ENCODE assay signal across 1 cellular context in the genomic region with DNA sequence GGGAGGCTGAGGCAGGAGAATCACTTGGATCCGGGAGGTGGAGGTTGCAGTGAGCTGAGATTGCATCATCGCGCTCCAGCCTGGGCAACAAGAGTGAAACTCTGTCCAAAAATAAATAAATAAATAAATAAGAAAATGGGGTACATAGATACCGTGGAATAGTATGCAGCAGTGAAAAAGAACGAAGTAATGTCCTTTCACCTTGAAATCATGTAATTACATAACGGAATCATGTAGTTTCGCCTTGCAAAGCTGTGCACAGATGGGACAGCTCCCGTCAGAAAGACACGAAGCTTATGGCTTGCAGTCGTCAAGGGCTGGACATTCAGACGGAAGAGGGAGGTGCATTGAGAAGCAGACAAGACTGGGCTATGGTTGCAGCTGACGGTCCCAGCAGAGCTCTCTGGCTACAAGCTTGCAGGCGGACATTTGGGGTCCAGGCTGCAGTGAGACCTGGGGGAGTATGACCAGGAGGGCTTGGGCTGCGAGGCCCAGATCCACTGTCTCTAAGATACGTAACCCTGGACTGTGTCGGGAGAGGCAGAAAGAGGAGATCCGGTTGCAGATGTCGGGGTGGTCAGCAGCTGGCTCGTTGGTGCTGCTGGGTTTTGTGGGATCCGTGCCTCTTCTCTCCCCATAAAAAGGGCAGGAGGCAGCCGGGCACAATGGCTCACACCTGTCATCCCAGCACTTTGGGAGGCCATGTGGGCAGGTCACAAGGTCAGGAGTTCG.
TF ChIP-seq lines count a peak whose summit lies in the region.

No MANE protein-coding gene starts in this region.

TF ChIP-seq in K562, 482 proteins besides CTCF, POLR2A, EP300 and RAD21 (continued from another document):
- TF ChIP-seq, protein P1, sequence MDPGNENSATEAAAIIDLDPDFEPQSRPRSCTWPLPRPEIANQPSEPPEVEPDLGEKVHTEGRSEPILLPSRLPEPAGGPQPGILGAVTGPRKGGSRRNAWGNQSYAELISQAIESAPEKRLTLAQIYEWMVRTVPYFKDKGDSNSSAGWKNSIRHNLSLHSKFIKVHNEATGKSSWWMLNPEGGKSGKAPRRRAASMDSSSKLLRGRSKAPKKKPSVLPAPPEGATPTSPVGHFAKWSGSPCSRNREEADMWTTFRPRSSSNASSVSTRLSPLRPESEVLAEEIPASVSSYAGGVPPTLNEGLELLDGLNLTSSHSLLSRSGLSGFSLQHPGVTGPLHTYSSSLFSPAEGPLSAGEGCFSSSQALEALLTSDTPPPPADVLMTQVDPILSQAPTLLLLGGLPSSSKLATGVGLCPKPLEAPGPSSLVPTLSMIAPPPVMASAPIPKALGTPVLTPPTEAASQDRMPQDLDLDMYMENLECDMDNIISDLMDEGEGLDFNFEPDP (CRISPR knock-in tag; IDR thresholded peaks at IDR 0.05) = no peak
- TF ChIP-seq RUNX1 (IDR thresholded peaks at IDR 0.05; ENCODE audit: low read depth) (no peak), RBM25 (IDR thresholded peaks at IDR 0.05; ENCODE audit: low read depth, low read length, severe bottlenecking) (peak; percentile 62), CEBPG (CRISPR knock-in tag; IDR thresholded peaks at IDR 0.05) (no peak), CEBPG (tag; conservative IDR thresholded peaks at IDR 0.05 in 1 of 2, IDR thresholded peaks at IDR 0.05 in 1 of 2) (peak in 1 of 2 experiments; percentile 15; a peak in 1 of 4 replicates), ZNF263 (CRISPR knock-in tag; IDR thresholded peaks at IDR 0.05; ENCODE audit: borderline replicate concordance) (no peak), MTA2 (IDR thresholded peaks at IDR 0.05; ENCODE audit: low read depth) (no peak), SMAD1 (IDR thresholded peaks at IDR 0.05; ENCODE audit: low read depth, low read length, partially characterized antibody) (no peak), BCOR (IDR thresholded peaks at IDR 0.05) (0 out of 2 replicates have a peak, but pooled peaks have one; percentile 42), ZC3H4 (CRISPR knock-in tag; IDR thresholded peaks at IDR 0.05; ENCODE audit: borderline replicate concordance) (no peak), HNRNPLL (IDR thresholded peaks at IDR 0.05; ENCODE audit: low read depth, low read length, poor library complexity, severe bottlenecking) (no peak), ARHGAP35 (IDR thresholded peaks at IDR 0.05; ENCODE audit: partially characterized antibody) (no peak), KDM4B (IDR thresholded peaks at IDR 0.05; ENCODE audit: borderline replicate concordance in 2 of 2, low read depth in 1 of 2) (no peak), SOX6 (IDR thresholded peaks at IDR 0.05) (no peak), MTF1 (CRISPR knock-in tag; IDR thresholded peaks at IDR 0.05; ENCODE audit: borderline replicate concordance) (no peak), ZNF146 (CRISPR knock-in tag; IDR thresholded peaks at IDR 0.05; ENCODE audit: unreplicated experiment) (peak; percentile 92), ZNF79 (CRISPR knock-in tag; IDR thresholded peaks at IDR 0.05; ENCODE audit: low read depth) (no peak)
- TF ChIP-seq, protein P2, sequence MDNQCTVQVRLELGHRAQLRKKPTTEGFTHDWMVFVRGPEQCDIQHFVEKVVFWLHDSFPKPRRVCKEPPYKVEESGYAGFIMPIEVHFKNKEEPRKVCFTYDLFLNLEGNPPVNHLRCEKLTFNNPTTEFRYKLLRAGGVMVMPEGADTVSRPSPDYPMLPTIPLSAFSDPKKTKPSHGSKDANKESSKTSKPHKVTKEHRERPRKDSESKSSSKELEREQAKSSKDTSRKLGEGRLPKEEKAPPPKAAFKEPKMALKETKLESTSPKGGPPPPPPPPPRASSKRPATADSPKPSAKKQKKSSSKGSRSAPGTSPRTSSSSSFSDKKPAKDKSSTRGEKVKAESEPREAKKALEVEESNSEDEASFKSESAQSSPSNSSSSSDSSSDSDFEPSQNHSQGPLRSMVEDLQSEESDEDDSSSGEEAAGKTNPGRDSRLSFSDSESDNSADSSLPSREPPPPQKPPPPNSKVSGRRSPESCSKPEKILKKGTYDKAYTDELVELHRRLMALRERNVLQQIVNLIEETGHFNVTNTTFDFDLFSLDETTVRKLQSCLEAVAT (IDR thresholded peaks at IDR 0.05) = no peak
- TF ChIP-seq, protein P3, sequence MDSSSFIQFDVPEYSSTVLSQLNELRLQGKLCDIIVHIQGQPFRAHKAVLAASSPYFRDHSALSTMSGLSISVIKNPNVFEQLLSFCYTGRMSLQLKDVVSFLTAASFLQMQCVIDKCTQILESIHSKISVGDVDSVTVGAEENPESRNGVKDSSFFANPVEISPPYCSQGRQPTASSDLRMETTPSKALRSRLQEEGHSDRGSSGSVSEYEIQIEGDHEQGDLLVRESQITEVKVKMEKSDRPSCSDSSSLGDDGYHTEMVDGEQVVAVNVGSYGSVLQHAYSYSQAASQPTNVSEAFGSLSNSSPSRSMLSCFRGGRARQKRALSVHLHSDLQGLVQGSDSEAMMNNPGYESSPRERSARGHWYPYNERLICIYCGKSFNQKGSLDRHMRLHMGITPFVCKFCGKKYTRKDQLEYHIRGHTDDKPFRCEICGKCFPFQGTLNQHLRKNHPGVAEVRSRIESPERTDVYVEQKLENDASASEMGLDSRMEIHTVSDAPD (CRISPR knock-in tag; IDR thresholded peaks at IDR 0.05) = no peak
- TF ChIP-seq, protein P4, sequence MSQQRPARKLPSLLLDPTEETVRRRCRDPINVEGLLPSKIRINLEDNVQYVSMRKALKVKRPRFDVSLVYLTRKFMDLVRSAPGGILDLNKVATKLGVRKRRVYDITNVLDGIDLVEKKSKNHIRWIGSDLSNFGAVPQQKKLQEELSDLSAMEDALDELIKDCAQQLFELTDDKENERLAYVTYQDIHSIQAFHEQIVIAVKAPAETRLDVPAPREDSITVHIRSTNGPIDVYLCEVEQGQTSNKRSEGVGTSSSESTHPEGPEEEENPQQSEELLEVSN (IDR thresholded peaks at IDR 0.05; ENCODE audit: borderline replicate concordance in 1 of 2, extremely low read depth in 1 of 2, insufficient read depth in 1 of 2, insufficient read length in 1 of 2, low read depth in 1 of 2, low read length in 1 of 2, poor library complexity in 1 of 2, severe bottlenecking in 1 of 2) = no peak
- TF ChIP-seq, protein P5, sequence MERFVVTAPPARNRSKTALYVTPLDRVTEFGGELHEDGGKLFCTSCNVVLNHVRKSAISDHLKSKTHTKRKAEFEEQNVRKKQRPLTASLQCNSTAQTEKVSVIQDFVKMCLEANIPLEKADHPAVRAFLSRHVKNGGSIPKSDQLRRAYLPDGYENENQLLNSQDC (CRISPR knock-in tag; IDR thresholded peaks at IDR 0.05) = no peak
